30 cellular contexts compared by ENCODE assay signal in genomic region chr10:14909101-14909500, GRCh38. TPM values are rescaled to one million over a fixed set of nuclear protein-coding genes. Genes with fewer than 3 reads are reported as not detected.
"Had no signal": no experiment of that assay in that cellular context is flagged by ENCODE, and none has a peak within 500 bp of the region (broad histone marks: within the 10 kb centered on the region; RNA-seq: fewer than 3 reads in every experiment).

No MANE protein-coding gene starts in this region.

- DNase-seq: colonic mucosa; effector CD8-positive, alpha-beta T cell; endodermal cell; foreskin fibroblast; gastrocnemius medialis; head of caudate nucleus; left ventricle myocardium superior; lower lobe of right lung; right lobe of liver; small intestine; stimulated activated CD4-positive, alpha-beta T cell treated with anti-CD3 and anti-CD28 coated beads, Interleukin-15, amount 100 ng/mL, for 24 hours; stimulated activated CD4-positive, alpha-beta T cell treated with anti-CD3 and anti-CD28 coated beads, Interleukin-4, amount 100 ng/mL, for 1 hour; stimulated activated CD8-positive, alpha-beta memory T cell treated with anti-CD3 and anti-CD28 coated beads, Interleukin-4, amount 100 ng/mL, for 48 hours; stimulated activated naive CD4-positive, alpha-beta T cell treated with Interleukin-2 at 50 U/mL for 16 hours; stomach; thyroid gland; trophoblast cell had no signal

- H3K4me3 ChIP-seq: colonic mucosa, gastrocnemius medialis, lower lobe of right lung, neural progenitor cell, right lobe of liver, stomach, thyroid gland had no signal

- H3K9me3 Mint-ChIP-seq: dendritic cell treated with granulocyte-macrophage colony-stimulating factor and Interleukin-4, amounts not matched to agents 40 ng/mL and 50 ng/mL, for 4 days had no signal

- H3K9me3 ChIP-seq: colonic mucosa, gastrocnemius medialis, lower lobe of right lung, right lobe of liver, stomach, thyroid gland had no signal

- H3K27ac Mint-ChIP-seq: dendritic cell treated with granulocyte-macrophage colony-stimulating factor and Interleukin-4, amounts not matched to agents 40 ng/mL and 50 ng/mL, for 4 days; endodermal cell; nephron; neural progenitor cell; progenitor cell of endocrine pancreas had no signal

- H3K4me1 ChIP-seq: colonic mucosa, gastrocnemius medialis, lower lobe of right lung, neural progenitor cell, parathyroid adenoma, right lobe of liver, stomach, thyroid gland had no signal

- H3K27ac ChIP-seq: colonic mucosa, epithelial cell of prostate, gastrocnemius medialis, lower lobe of right lung, neural progenitor cell, parathyroid adenoma, right lobe of liver, stomach, thyroid gland had no signal

- H3K27me3 Mint-ChIP-seq: dendritic cell treated with granulocyte-macrophage colony-stimulating factor and Interleukin-4, amounts not matched to agents 40 ng/mL and 50 ng/mL, for 4 days; progenitor cell of endocrine pancreas had no signal

- H3K4me1 Mint-ChIP-seq: endodermal cell, nephron, neural progenitor cell had no signal

- ATAC-seq: esophagus mucosa, gastrocnemius medialis, left ventricle myocardium superior, lower lobe of right lung, right lobe of liver had no signal

- H3K4me3 Mint-ChIP-seq: dendritic cell treated with granulocyte-macrophage colony-stimulating factor and Interleukin-4, amounts not matched to agents 40 ng/mL and 50 ng/mL, for 4 days; endodermal cell; nephron; neural progenitor cell had no signal

- H3K27me3 ChIP-seq: colonic mucosa, gastrocnemius medialis, neural progenitor cell, right lobe of liver, stomach, thyroid gland had no signal

RNA-seq across cellular contexts. Expression of gene MEIG1, which starts 50.1 kb away (rescaled TPM):
- total RNA-seq: esophagus mucosa, gastrocnemius medialis, glomerular endothelial cell, left ventricle myocardium superior, mononuclear cell, osteoblast, stomach, subcutaneous adipose tissue, temporal lobe, thyroid gland, urinary bladder had no signal
